14 cellular contexts compared by ENCODE assay signal in the genomic region with DNA sequence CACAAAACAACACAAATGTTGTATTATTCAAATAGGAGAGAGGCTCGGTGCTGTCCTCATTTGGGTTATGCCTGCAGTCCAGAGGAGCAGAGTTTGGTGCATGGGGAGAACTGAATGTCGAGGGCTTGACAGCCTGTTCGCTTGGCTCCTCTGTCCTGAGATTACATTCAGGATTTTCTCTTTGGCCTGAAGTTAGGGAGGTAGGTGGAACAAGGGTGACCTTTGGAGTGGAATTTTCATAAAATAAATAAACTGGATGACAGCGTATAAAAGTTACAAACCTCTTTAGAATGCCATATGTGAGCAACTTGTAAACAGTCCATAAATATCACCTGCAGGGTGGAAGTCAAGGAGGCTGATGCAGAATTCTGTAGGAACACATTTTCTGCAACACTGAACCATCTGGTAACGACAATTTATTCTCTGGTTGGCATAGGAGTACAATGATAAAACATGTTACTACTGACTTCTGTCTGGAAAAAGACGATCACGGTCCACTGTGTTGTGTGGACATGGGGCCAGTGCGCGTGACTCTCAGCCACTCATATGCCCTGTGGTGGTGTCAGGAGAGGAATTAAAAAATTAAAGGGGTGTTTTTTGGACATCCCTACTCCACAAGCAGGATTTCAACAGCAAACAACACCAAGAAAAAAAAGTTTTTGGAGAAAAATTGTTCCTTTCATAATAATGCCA. TPM values are rescaled to one million over a fixed set of nuclear protein-coding genes. Genes with fewer than 3 reads are reported as not detected.
DNase-seq lines count a peak whose midpoint lies in the region; ATAC-seq and TF ChIP-seq lines count a peak whose summit lies in the region.
"Had no signal": no experiment of that assay in that cellular context is flagged by ENCODE, and none has a peak within 500 bp of the region (broad histone marks: within the 10 kb centered on the region; RNA-seq: fewer than 3 reads in every experiment).

No MANE protein-coding gene starts in this region.

- BruUV-seq in MCF 10A (replicated peaks; lab: Mats Ljungman, UMichigan) = no TSS peak

- POLR2A ChIA-PET in MCF 10A (lab: Yijun Ruan, JAX) = no interaction called here

- H3K36me3 ChIP-seq in breast epithelium (no peaks in the 10 kb centered on the region), lung (ENCODE audit: control insufficient read depth in 2 of 2, insufficient read depth in 2 of 2, low read length in 2 of 2) (peaks cover 2% of the 10 kb centered on the region in 2 donors), spleen (peaks cover 0 to 12% (median 0%) of the 10 kb centered on the region in 6 donors), ascending aorta (no peaks in the 10 kb centered on the region)

- no peak for ATAC-seq in lung (ENCODE audit: insufficient read depth, low FRiP score)
- ATAC-seq: GM23338 had no signal

- no peaks in the 10 kb centered on the region for H3K27me3 Mint-ChIP-seq in MCF 10A (ENCODE audit: insufficient read depth, unreplicated experiment)
- H3K27me3 Mint-ChIP-seq in chondrocyte (ENCODE audit: low read depth) = no peaks in the 10 kb centered on the region

- peaks cover 14% of the 10 kb centered on the region for H3K4me1 Mint-ChIP-seq in MCF 10A (ENCODE audit: insufficient read depth, unreplicated experiment)
- H3K4me1 Mint-ChIP-seq in chondrocyte (ENCODE audit: low read depth) = peaks cover 74% of the 10 kb centered on the region
- H3K4me1 Mint-ChIP-seq: CD14-positive monocyte had no signal

- TF ChIP-seq CTCF in MCF 10A (IDR thresholded peaks at IDR 0.05; ENCODE audit: unreplicated experiment) (no peak), breast epithelium (IDR thresholded peaks at IDR 0.05) (no peak), chondrocyte (IDR thresholded peaks at IDR 0.05) (no peak), lung (IDR thresholded peaks at IDR 0.05; ENCODE audit: control extremely low read depth, extremely low read depth) (no peak), spleen (IDR thresholded peaks at IDR 0.05 in 8 of 11, conservative IDR thresholded peaks at IDR 0.05 in 3 of 11) (no peak), GM13976 (IDR thresholded peaks at IDR 0.05; ENCODE audit: borderline replicate concordance, control extremely low read depth, extremely low read depth, insufficient read depth, missing control alignments) (no peak), ascending aorta (IDR thresholded peaks at IDR 0.05) (no peak)

- CTCF ChIA-PET in MCF 10A (lab: Yijun Ruan, JAX) = no interaction called here

- TF ChIP-seq POLR2A in breast epithelium (IDR thresholded peaks at IDR 0.05) (no peak), spleen (IDR thresholded peaks at IDR 0.05) (no peak)

- no peaks in the 10 kb centered on the region for H3K9me3 ChIP-seq in breast epithelium
- H3K9me3 ChIP-seq in lung (ENCODE audit: control insufficient read depth in 2 of 2, insufficient read depth in 1 of 2, low read length in 1 of 2) = no peaks in the 10 kb centered on the region
- no peaks in the 10 kb centered on the region for H3K9me3 ChIP-seq in spleen
- H3K9me3 ChIP-seq in ascending aorta = no peaks in the 10 kb centered on the region

- no peak overlapping the region for H3K27ac ChIP-seq in breast epithelium
- peak overlapping the region; percentile 63 to 64 for H3K27ac ChIP-seq in lung (ENCODE audit: low read depth in 1 of 2, low read length in 1 of 2)
- peak overlapping the region in 6 of 8 donors; percentile 63 to 79 (median 70) for H3K27ac ChIP-seq in spleen
- peak overlapping the region in 1 of 2 donors; percentile 34 for H3K27ac ChIP-seq in ascending aorta

- WGBS in lung, 2 donors = 82 to 85% methylated on average over 9 of the region's 9 CpGs
- 88 to 94% (median 91%) methylated on average over 9 of the region's 9 CpGs for WGBS in spleen, 5 donors

- intact Hi-C loops in MCF 10A (cut with micrococcal nuclease) (no loop called here), breast epithelium (cut with DNase I; ENCODE audit: low total_unique reads) (no loop called here), spleen (cut with DNase I; ENCODE audit: low total_unique reads) (no loop called here), ascending aorta (cut with DNase I) (no loop called here)

- H3K27me3 ChIP-seq in breast epithelium (no peaks in the 10 kb centered on the region), lung (ENCODE audit: control insufficient read depth, insufficient read depth) (no peaks in the 10 kb centered on the region), spleen (replicated peaks in 1 of 7) (no peaks in the 10 kb centered on the region), ascending aorta (no peaks in the 10 kb centered on the region)

- H3K4me1 ChIP-seq in breast epithelium = no peaks in the 10 kb centered on the region
- H3K4me1 ChIP-seq in lung (ENCODE audit: control insufficient read depth in 2 of 2, insufficient read depth in 2 of 2, low read length in 2 of 2) = peaks cover 18 to 67% of the 10 kb centered on the region in 2 donors
- peaks cover 4 to 76% (median 33%) of the 10 kb centered on the region in 6 donors for H3K4me1 ChIP-seq in spleen
- peaks cover 0 to 24% of the 10 kb centered on the region in 2 donors for H3K4me1 ChIP-seq in ascending aorta

- H3K36me3 Mint-ChIP-seq in MCF 10A (ENCODE audit: insufficient read depth, unreplicated experiment) (peaks cover 14% of the 10 kb centered on the region), chondrocyte (ENCODE audit: low read depth) (peaks cover 11% of the 10 kb centered on the region)
- H3K36me3 Mint-ChIP-seq: CD14-positive monocyte had no signal

- in situ Hi-C loops in GM13976 (cut with MboI; ENCODE audit: low sequenced_read_pairs, unreplicated experiment) = no loop called here

- H3K4me3 ChIP-seq in breast epithelium = no peak overlapping the region
- no peak overlapping the region for H3K4me3 ChIP-seq in lung
- H3K4me3 ChIP-seq in spleen = no peak overlapping the region
- H3K4me3 ChIP-seq in ascending aorta = no peak overlapping the region
- H3K4me3 ChIP-seq: GM23338 had no signal

- H3K9me3 Mint-ChIP-seq in MCF 10A (ENCODE audit: unreplicated experiment) (no peaks in the 10 kb centered on the region), chondrocyte (ENCODE audit: low read depth) (no peaks in the 10 kb centered on the region)
- H3K9me3 Mint-ChIP-seq: GM23338 had no signal

- H3K4me3 Mint-ChIP-seq in MCF 10A (ENCODE audit: unreplicated experiment) (no peak overlapping the region), chondrocyte (ENCODE audit: unreplicated experiment) (no peak overlapping the region)
- H3K4me3 Mint-ChIP-seq: CD14-positive monocyte, GM23338 had no signal

- DNase-seq in MCF 10A (ENCODE audit: unreplicated experiment) (no peak), breast epithelium (ENCODE audit: low spot score in 2 of 2) (no peak), chondrocyte (ENCODE audit: low spot score) (no peak), lung (ENCODE audit: low spot score) (no peak), spleen (no peak), GM13976 (ENCODE audit: low spot score) (no peak), NCI-H774 (lab: John Stamatoyannopoulos, UW) (no peak), ascending aorta (ENCODE audit: low spot score in 2 of 2) (no peak)
- DNase-seq: COR-L47, DMS79 treated with DMSO at 0.1 percent for 48 hours, NCI-H1436 treated with DMSO at 0.1 percent for 48 hours, SHP77 treated with DMSO at 0.1 percent for 48 hours had no signal

- H3K27ac Mint-ChIP-seq in MCF 10A (ENCODE audit: low read depth, unreplicated experiment) = peak overlapping the region; percentile 16
- H3K27ac Mint-ChIP-seq in chondrocyte (ENCODE audit: unreplicated experiment) = peak overlapping the region; percentile 47
- H3K27ac Mint-ChIP-seq: CD14-positive monocyte had no signal

RNA-seq across cellular contexts. Expression of a gene that starts 33.2 kb away (rescaled TPM):
- 66.6 and 117 TPM in 2 replicates for total RNA-seq in MCF 10A (2022)
- total RNA-seq in breast epithelium = 10 to 100 TPM; 50.8 to 76.0 (median 74.7) TPM
- total RNA-seq in chondrocyte = 111 to 126 TPM (median 122 TPM) in 3 replicates
- 100 to 1,000 TPM in 1 of 2 donors, 10 to 100 TPM in 1; 95.8 to 188 TPM for total RNA-seq in lung
- 10 to 100 TPM; 18.5 to 47.6 TPM for polyA plus RNA-seq in lung
- total RNA-seq in spleen = 100 to 1,000 TPM in 6 of 7 donors, 10 to 100 TPM in 1; 96.8 to 202 (median 145) TPM
- 1 to 10 TPM; 4.8 to 8.7 (median 7.3) TPM for polyA plus RNA-seq in spleen
- 122 TPM for total RNA-seq in ascending aorta

Comparison
In these comparisons a context has a peak if more than half of its experiments do, and no peak if none do; other contexts are left out.
1. H3K27ac ChIP-seq: peak in lung (2 of 2) and spleen (6 of 8); none in breast epithelium (0 of 2).